ENCODE assay signal across 1 cellular context in the genomic region with DNA sequence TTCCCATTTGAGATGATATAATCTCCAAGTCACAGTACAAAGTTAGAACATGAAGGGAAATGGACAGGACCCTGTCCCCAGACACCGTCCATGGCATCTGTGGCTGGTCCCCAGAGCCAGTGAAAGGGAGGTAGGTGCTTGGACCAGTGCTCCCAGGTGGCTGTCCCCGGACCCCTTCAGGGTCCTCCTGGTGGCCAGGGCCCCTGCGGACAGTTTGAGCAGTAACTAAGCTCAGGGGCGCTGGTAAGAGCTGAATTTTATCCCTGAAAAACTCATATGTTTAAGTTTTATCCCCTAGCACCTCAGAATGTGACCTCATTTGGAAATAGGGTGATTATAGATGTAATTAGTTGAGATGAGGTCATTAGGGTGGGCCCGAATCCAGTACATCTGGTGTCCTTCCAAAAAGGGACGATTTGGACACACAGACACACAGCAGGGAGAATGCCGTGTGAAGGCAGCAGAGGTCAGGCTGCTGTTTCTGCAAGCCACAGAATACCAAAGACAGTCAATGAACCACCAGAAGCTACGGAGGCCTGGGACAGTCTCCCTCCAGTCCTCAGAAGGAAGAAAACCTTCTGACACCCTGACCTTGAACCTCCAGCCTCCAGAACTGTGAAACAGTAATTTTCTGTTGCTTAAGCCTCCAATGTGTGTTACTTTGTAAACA.
TF ChIP-seq lines count a peak whose summit lies in the region.

No MANE protein-coding gene starts in this region.

TF ChIP-seq in K562, 482 proteins besides CTCF, POLR2A, EP300 and RAD21 (continued from another document):
- TF ChIP-seq GABPA (tag; conservative IDR thresholded peaks at IDR 0.05; ENCODE audit: low read depth), result no peak
- TF ChIP-seq, protein P1, sequence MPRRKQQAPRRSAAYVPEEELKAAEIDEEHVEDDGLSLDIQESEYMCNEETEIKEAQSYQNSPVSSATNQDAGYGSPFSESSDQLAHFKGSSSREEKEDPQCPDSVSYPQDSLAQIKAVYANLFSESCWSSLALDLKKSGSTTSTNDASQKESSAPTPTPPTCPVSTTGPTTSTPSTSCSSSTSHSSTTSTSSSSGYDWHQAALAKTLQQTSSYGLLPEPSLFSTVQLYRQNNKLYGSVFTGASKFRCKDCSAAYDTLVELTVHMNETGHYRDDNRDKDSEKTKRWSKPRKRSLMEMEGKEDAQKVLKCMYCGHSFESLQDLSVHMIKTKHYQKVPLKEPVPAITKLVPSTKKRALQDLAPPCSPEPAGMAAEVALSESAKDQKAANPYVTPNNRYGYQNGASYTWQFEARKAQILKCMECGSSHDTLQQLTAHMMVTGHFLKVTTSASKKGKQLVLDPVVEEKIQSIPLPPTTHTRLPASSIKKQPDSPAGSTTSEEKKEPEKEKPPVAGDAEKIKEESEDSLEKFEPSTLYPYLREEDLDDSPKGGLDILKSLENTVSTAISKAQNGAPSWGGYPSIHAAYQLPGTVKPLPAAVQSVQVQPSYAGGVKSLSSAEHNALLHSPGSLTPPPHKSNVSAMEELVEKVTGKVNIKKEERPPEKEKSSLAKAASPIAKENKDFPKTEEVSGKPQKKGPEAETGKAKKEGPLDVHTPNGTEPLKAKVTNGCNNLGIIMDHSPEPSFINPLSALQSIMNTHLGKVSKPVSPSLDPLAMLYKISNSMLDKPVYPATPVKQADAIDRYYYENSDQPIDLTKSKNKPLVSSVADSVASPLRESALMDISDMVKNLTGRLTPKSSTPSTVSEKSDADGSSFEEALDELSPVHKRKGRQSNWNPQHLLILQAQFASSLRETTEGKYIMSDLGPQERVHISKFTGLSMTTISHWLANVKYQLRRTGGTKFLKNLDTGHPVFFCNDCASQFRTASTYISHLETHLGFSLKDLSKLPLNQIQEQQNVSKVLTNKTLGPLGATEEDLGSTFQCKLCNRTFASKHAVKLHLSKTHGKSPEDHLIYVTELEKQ (CRISPR knock-in tag; IDR thresholded peaks at IDR 0.05), result no peak
- no peak for TF ChIP-seq ZNF217 (CRISPR knock-in tag; IDR thresholded peaks at IDR 0.05)
- no peak for TF ChIP-seq MXI1 (IDR thresholded peaks at IDR 0.05; ENCODE audit: low read depth, low read length)
- TF ChIP-seq, protein P2, sequence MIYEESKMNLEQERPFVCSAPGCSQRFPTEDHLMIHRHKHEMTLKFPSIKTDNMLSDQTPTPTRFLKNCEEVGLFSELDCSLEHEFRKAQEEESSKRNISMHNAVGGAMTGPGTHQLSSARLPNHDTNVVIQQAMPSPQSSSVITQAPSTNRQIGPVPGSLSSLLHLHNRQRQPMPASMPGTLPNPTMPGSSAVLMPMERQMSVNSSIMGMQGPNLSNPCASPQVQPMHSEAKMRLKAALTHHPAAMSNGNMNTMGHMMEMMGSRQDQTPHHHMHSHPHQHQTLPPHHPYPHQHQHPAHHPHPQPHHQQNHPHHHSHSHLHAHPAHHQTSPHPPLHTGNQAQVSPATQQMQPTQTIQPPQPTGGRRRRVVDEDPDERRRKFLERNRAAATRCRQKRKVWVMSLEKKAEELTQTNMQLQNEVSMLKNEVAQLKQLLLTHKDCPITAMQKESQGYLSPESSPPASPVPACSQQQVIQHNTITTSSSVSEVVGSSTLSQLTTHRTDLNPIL (CRISPR knock-in tag; IDR thresholded peaks at IDR 0.05), result no peak
- no peak for TF ChIP-seq ZBTB1 (CRISPR knock-in tag; IDR thresholded peaks at IDR 0.05; ENCODE audit: borderline replicate concordance, low read depth)
- TF ChIP-seq TAF1 (IDR thresholded peaks at IDR 0.05; ENCODE audit: control insufficient read depth, extremely low read depth, insufficient read depth, low read length, severe bottlenecking), result no peak
- TF ChIP-seq, protein P3, sequence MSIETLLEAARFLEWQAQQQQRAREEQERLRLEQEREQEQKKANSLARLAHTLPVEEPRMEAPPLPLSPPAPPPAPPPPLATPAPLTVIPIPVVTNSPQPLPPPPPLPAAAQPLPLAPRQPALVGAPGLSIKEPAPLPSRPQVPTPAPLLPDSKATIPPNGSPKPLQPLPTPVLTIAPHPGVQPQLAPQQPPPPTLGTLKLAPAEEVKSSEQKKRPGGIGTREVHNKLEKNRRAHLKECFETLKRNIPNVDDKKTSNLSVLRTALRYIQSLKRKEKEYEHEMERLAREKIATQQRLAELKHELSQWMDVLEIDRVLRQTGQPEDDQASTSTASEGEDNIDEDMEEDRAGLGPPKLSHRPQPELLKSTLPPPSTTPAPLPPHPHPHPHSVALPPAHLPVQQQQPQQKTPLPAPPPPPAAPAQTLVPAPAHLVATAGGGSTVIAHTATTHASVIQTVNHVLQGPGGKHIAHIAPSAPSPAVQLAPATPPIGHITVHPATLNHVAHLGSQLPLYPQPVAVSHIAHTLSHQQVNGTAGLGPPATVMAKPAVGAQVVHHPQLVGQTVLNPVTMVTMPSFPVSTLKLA (conservative IDR thresholded peaks at IDR 0.05), result no peak
- TF ChIP-seq SP2 (IDR thresholded peaks at IDR 0.05; ENCODE audit: extremely low read depth, low read depth, low read length, poor library complexity, severe bottlenecking), result no peak
- TF ChIP-seq DDX20 (tag; IDR thresholded peaks at IDR 0.05; ENCODE audit: low read depth), result no peak
- no peak for TF ChIP-seq STAT5B (CRISPR knock-in tag; IDR thresholded peaks at IDR 0.05)
- no peak for TF ChIP-seq MIER1 (IDR thresholded peaks at IDR 0.05; ENCODE audit: low read depth)
